Comparison of ENCODE assay signal across 1 cellular context in genomic region chr5:1801061-1801953, GRCh38.
TF ChIP-seq lines count a peak whose summit lies in the region.

Gene NDUFS6 (plus strand): TSS chr5:1801407. CDS start chr5:1801418, 11 bp downstream.

TF ChIP-seq in HepG2, 621 proteins besides CTCF, POLR2A, EP300 and RAD21 (continued from another document and continues in another):
- no peak for TF ChIP-seq PLSCR1 (CRISPR knock-in tag; IDR thresholded peaks at IDR 0.05; ENCODE audit: borderline replicate concordance)
- peak; percentile 52 for TF ChIP-seq ZNF407 (CRISPR knock-in tag; IDR thresholded peaks at IDR 0.05; ENCODE audit: not compliant biosample characterization)
- TF ChIP-seq CEBPZ (IDR thresholded peaks at IDR 0.05; ENCODE audit: low read length), result no peak
- TF ChIP-seq MAZ (IDR thresholded peaks at IDR 0.05; ENCODE audit: borderline replicate concordance, low read depth, low read length), result no peak
- peak; percentile 79 for TF ChIP-seq MAZ (CRISPR knock-in tag; IDR thresholded peaks at IDR 0.05; ENCODE audit: low read depth)
- peak; percentile 79; the same call in 1 of the 2 replicates for TF ChIP-seq ZBTB38 (CRISPR knock-in tag; IDR thresholded peaks at IDR 0.05)
- TF ChIP-seq ZNF768 (CRISPR knock-in tag; IDR thresholded peaks at IDR 0.05), result peak; percentile 75; the same call in 1 of the 2 replicates
- no peak for TF ChIP-seq ZNF34 (CRISPR knock-in tag; IDR thresholded peaks at IDR 0.05; ENCODE audit: borderline replicate concordance)
- peak; percentile 96; the same call in 1 of the 2 replicates for TF ChIP-seq BRD4 (CRISPR knock-in tag; IDR thresholded peaks at IDR 0.05)
- TF ChIP-seq MXI1 (IDR thresholded peaks at IDR 0.05; ENCODE audit: borderline replicate concordance, low read depth, low read length), result peak; percentile 15; the same call in 1 of the 3 replicates
- TF ChIP-seq ZNF720 (CRISPR knock-in tag; IDR thresholded peaks at IDR 0.05), result no peak
- TF ChIP-seq PHF8 (CRISPR knock-in tag; IDR thresholded peaks at IDR 0.05), result peak; percentile 99
- no peak for TF ChIP-seq FOSL1 (CRISPR knock-in tag; IDR thresholded peaks at IDR 0.05; ENCODE audit: borderline replicate concordance)
- TF ChIP-seq SP1 (IDR thresholded peaks at IDR 0.05), result no peak
- TF ChIP-seq SP1 (CRISPR knock-in tag; IDR thresholded peaks at IDR 0.05), result no peak
- TF ChIP-seq ZNF460 (CRISPR knock-in tag; IDR thresholded peaks at IDR 0.05; ENCODE audit: borderline replicate concordance), result no peak
- TF ChIP-seq MAF1 (CRISPR knock-in tag; IDR thresholded peaks at IDR 0.05; ENCODE audit: borderline replicate concordance), result peak; percentile 80; the same call in 1 of the 2 replicates
- no peak for TF ChIP-seq NFE2L1 (CRISPR knock-in tag; IDR thresholded peaks at IDR 0.05; ENCODE audit: borderline replicate concordance)
- TF ChIP-seq REPIN1 (CRISPR knock-in tag; IDR thresholded peaks at IDR 0.05; ENCODE audit: borderline replicate concordance, low read depth), result peak; percentile 77
- no peak for TF ChIP-seq HNRNPL (IDR thresholded peaks at IDR 0.05; ENCODE audit: low read depth, low read length)
- TF ChIP-seq GATA4 (IDR thresholded peaks at IDR 0.05; ENCODE audit: borderline replicate concordance, low read depth), result no peak; the same call in 1 of the 2 replicates
- TF ChIP-seq ZBTB42 (CRISPR knock-in tag; IDR thresholded peaks at IDR 0.05), result no peak
- TF ChIP-seq PRPF4 (IDR thresholded peaks at IDR 0.05; ENCODE audit: low read depth, low read length, poor library complexity, severe bottlenecking), result no peak
- TF ChIP-seq GLI4 (CRISPR knock-in tag; IDR thresholded peaks at IDR 0.05; ENCODE audit: borderline replicate concordance), result peak; percentile 51; the same call in 1 of the 2 replicates
- no peak for TF ChIP-seq ZNF790 (CRISPR knock-in tag; IDR thresholded peaks at IDR 0.05; ENCODE audit: borderline replicate concordance)
- TF ChIP-seq THAP11 (CRISPR knock-in tag; IDR thresholded peaks at IDR 0.05), result peak; percentile 86
- no peak for TF ChIP-seq ZSCAN29 (CRISPR knock-in tag; conservative IDR thresholded peaks at IDR 0.05)
- TF ChIP-seq PITX1 (CRISPR knock-in tag; IDR thresholded peaks at IDR 0.05), result peak; percentile 87
- TF ChIP-seq FIP1L1 (IDR thresholded peaks at IDR 0.05; ENCODE audit: borderline replicate concordance, insufficient read depth, low read depth, low read length), result no peak
- no peak for TF ChIP-seq TERF1 (CRISPR knock-in tag; IDR thresholded peaks at IDR 0.05)
- TF ChIP-seq ZC3H13 (CRISPR knock-in tag; IDR thresholded peaks at IDR 0.05), result peak; percentile 76; the same call in 1 of the 2 replicates
- no peak for TF ChIP-seq SMAD3 (CRISPR knock-in tag; IDR thresholded peaks at IDR 0.05)
- TF ChIP-seq ZNF598 (CRISPR knock-in tag; IDR thresholded peaks at IDR 0.05; ENCODE audit: borderline replicate concordance), result peak; percentile 76; the same call in 1 of the 2 replicates
- TF ChIP-seq HOXD1 (CRISPR knock-in tag; IDR thresholded peaks at IDR 0.05), result peak; percentile 74; the same call in 1 of the 2 replicates
- TF ChIP-seq POLR2AphosphoS5 (IDR thresholded peaks at IDR 0.05; ENCODE audit: low read depth, low read length), result peak; percentile 71; the same call in 1 of the 2 replicates
- peak; percentile 25; the same call in 1 of the 2 replicates for TF ChIP-seq TSC22D2 (CRISPR knock-in tag; IDR thresholded peaks at IDR 0.05; ENCODE audit: borderline replicate concordance)
- TF ChIP-seq ZBED4 (CRISPR knock-in tag; IDR thresholded peaks at IDR 0.05; ENCODE audit: borderline replicate concordance), result peak; percentile 21; the same call in 1 of the 2 replicates
- TF ChIP-seq ZNF263 (CRISPR knock-in tag; IDR thresholded peaks at IDR 0.05), result 0 out of 2 replicates have a peak, but pooled peaks have one; percentile 42
- TF ChIP-seq YEATS2 (CRISPR knock-in tag; IDR thresholded peaks at IDR 0.05; ENCODE audit: borderline replicate concordance), result peak; percentile 71; the same call in 1 of the 2 replicates
- TF ChIP-seq ATF7 (IDR thresholded peaks at IDR 0.05), result no peak
- peak; percentile 61; the same call in 1 of the 2 replicates for TF ChIP-seq ATF7 (CRISPR knock-in tag; IDR thresholded peaks at IDR 0.05)
- peak; percentile 55; the same call in 1 of the 2 replicates for TF ChIP-seq TFE3 (CRISPR knock-in tag; IDR thresholded peaks at IDR 0.05)
- no peak for TF ChIP-seq ZNF484 (CRISPR knock-in tag; IDR thresholded peaks at IDR 0.05; ENCODE audit: borderline replicate concordance, low read depth)
- TF ChIP-seq RELA (CRISPR knock-in tag; IDR thresholded peaks at IDR 0.05), result no peak; the same call in 1 of the 2 replicates
- no peak for TF ChIP-seq KDM6A (CRISPR knock-in tag; IDR thresholded peaks at IDR 0.05; ENCODE audit: low read depth)
- TF ChIP-seq NKX3-1 (CRISPR knock-in tag; IDR thresholded peaks at IDR 0.05), result peak; percentile 39
- TF ChIP-seq ZZZ3 (CRISPR knock-in tag; IDR thresholded peaks at IDR 0.05; ENCODE audit: borderline replicate concordance), result peak; percentile 85
- TF ChIP-seq ZBTB20 (CRISPR knock-in tag; IDR thresholded peaks at IDR 0.05; ENCODE audit: borderline replicate concordance, low read depth), result peak; percentile 80; the same call in 1 of the 2 replicates
- no peak for TF ChIP-seq ZMYM2 (CRISPR knock-in tag; IDR thresholded peaks at IDR 0.05)
